ENCODE assay signal across 12 cellular contexts in the genomic region with DNA sequence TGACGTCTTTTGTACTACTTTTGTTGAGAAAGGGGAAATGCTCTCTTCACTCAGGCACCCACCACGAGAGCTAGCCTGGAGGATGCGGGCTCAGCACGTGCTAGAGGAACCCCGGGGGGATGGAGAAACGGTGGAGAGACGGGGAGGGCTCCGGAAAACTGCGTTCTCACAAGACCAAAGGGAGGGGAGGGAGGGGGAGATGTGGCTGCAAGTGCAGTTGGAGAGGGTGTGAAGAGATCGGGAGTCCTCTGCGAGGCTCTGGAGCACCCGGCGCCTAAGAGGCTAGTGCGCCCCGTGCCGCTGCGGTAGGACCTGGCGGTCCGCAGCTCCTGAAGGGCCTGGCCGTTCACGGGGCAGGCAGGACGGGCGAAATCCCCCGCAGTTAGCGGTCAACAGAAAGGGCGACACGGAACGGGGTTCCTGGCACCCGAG. TPM values are rescaled to one million over a fixed set of nuclear protein-coding genes. Genes with fewer than 3 reads are reported as not detected.
A peak's percentile ranks its signal among the peaks of the same experiment; 100 is the strongest.
DNase-seq lines count a peak whose midpoint lies in the region; ATAC-seq, FAIRE-seq and TF ChIP-seq lines count a peak whose summit lies in the region.
"Had no signal": no experiment of that assay in that cellular context is flagged by ENCODE, and none has a peak within 500 bp of the region (broad histone marks: within the 10 kb centered on the region; RNA-seq: fewer than 3 reads in every experiment).

No MANE protein-coding gene starts in this region.

- H3K9me3 ChIP-seq in GM12878 (replicated peaks; ENCODE audit: control insufficient read depth, insufficient read depth, low read length), result no peaks in the 10 kb centered on the region
- H3K9me3 ChIP-seq in stomach, result no peaks in the 10 kb centered on the region
- no peaks in the 10 kb centered on the region for H3K9me3 ChIP-seq in WERI-Rb-1 (ENCODE audit: severe bottlenecking)

- POLR2A ChIA-PET in activated CD4-positive, alpha-beta T cell treated with anti-CD3 and anti-CD28 coated beads, Interleukin-2, amount 10 ng/mL, durations not matched to agents 7 days and 5 days (lab: Charles Lee), result no interaction called here
- POLR2A ChIA-PET in GM12878 (lab: Charles Lee), result interaction anchor here (0.7 kb wide), 1 partner anchor 114 kb away, joined by 3 read pairs; no protein-coding TSS in a partner anchor

- H3K79me2 ChIP-seq in GM12878 (ENCODE audit: control insufficient read depth, insufficient read depth, low read length), result no peaks in the 10 kb centered on the region

- H3K9me3 Mint-ChIP-seq in activated CD4-positive, alpha-beta T cell treated with anti-CD3 and anti-CD28 coated beads, Interleukin-2, amount 10 ng/mL, durations not matched to agents 7 days and 5 days, result peaks cover 3% of the 10 kb centered on the region

- TF ChIP-seq EP300 in GM12878 (IDR thresholded peaks at IDR 0.05; ENCODE audit: borderline replicate concordance in 1 of 2, control insufficient read depth in 1 of 2, low read depth in 2 of 2, low read length in 2 of 2), result no peak
- no peak for TF ChIP-seq EP300 in stomach (IDR thresholded peaks at IDR 0.05)

- H3K36me3 ChIP-seq in GM12878 (ENCODE audit: control insufficient read depth in 2 of 2, insufficient read depth in 2 of 2, low read length in 1 of 2) (no peaks in the 10 kb centered on the region), stomach (no peaks in the 10 kb centered on the region), WERI-Rb-1 (no peaks in the 10 kb centered on the region)

- 13% methylated on average over 26 of the region's 29 CpGs for WGBS in GM12878 (ENCODE audit: insufficient coverage, insufficient replicate concordance, low lambda C conversion rate, missing lambda C conversion rate)
- WGBS in stomach, 5 donors, result 5 to 14% (median 7%) methylated on average over 18 to 29 of the region's 29 CpGs

- no peak for TF ChIP-seq POLR2A in GM12878 (IDR thresholded peaks at IDR 0.05; ENCODE audit: low read depth, low read length)
- no peak for TF ChIP-seq POLR2A in stomach (IDR thresholded peaks at IDR 0.05)

- CTCF ChIA-PET in activated CD4-positive, alpha-beta T cell treated with anti-CD3 and anti-CD28 coated beads, Interleukin-2, amount 10 ng/mL, durations not matched to agents 7 days and 5 days (lab: Charles Lee), result interaction anchor here (0.8 kb wide), 1 partner anchor 22 kb away, joined by 4 read pairs; no protein-coding TSS in a partner anchor
- CTCF ChIA-PET in GM12878 (lab: Yijun Ruan, JAX), result interaction anchor here (0.7 to 1.5 kb wide), 3 partner anchors 21 to 760 kb away, joined by 3 to 4 read pairs (median 3); no protein-coding TSS in a partner anchor

- SMC1A ChIA-PET in GM12878 (lab: Charles Lee; ENCODE audit: uncharacterized antibody, unreplicated experiment), result no interaction called here

- H4K20me1 ChIP-seq in GM12878 (ENCODE audit: control insufficient read depth, insufficient read depth), result no peaks in the 10 kb centered on the region

- no peaks in the 10 kb centered on the region for H3K36me3 Mint-ChIP-seq in activated CD4-positive, alpha-beta T cell treated with anti-CD3 and anti-CD28 coated beads, Interleukin-2, amount 10 ng/mL, durations not matched to agents 7 days and 5 days (ENCODE audit: low read depth)

- no peak for FAIRE-seq in GM12878 (lab: Jason Lieb, UNC)
- FAIRE-seq: colon, TTC549 had no signal

- ATAC-seq in GM12878 (peak; percentile 45), GM19035 (IDR thresholded peaks at IDR 0.05; ENCODE audit: unreplicated experiment) (no peak)

- in situ Hi-C loops in GM12878 (cut with MboI), result loop anchor here (25.0 kb wide), 1 partner anchor 1841 kb away; no protein-coding TSS in a partner anchor

- H3K27me3 ChIP-seq in GM12878 (replicated peaks in 1 of 2; ENCODE audit: control insufficient read depth in 2 of 2, insufficient read depth in 2 of 2, low read length in 1 of 2) (no peaks in the 10 kb centered on the region), stomach (peaks cover 0 to 17% (median 10%) of the 10 kb centered on the region in 3 donors), WERI-Rb-1 (ENCODE audit: insufficient read depth, low read depth, severe bottlenecking) (no peaks in the 10 kb centered on the region)

- peaks cover 49% of the 10 kb centered on the region for H3K27me3 Mint-ChIP-seq in activated CD4-positive, alpha-beta T cell treated with anti-CD3 and anti-CD28 coated beads, Interleukin-2, amount 10 ng/mL, durations not matched to agents 7 days and 5 days

- H2AFZ ChIP-seq in GM12878 (ENCODE audit: control insufficient read depth, low read depth, low read length), result no peak overlapping the region; the same call in 1 of the 2 replicates

- H3K4me3 Mint-ChIP-seq in activated CD4-positive, alpha-beta T cell treated with anti-CD3 and anti-CD28 coated beads, Interleukin-2, amount 10 ng/mL, durations not matched to agents 7 days and 5 days, result peak overlapping the region; percentile 35
- H3K4me3 Mint-ChIP-seq: neural crest cell had no signal

- no peak overlapping the region for H3K9ac ChIP-seq in GM12878 (ENCODE audit: control insufficient read depth, insufficient read depth, low read length)

- H3K4me1 Mint-ChIP-seq in activated CD4-positive, alpha-beta T cell treated with anti-CD3 and anti-CD28 coated beads, Interleukin-2, amount 10 ng/mL, durations not matched to agents 7 days and 5 days, result peaks cover 13% of the 10 kb centered on the region

- RAD21 ChIA-PET in GM12878 (lab: Charles Lee; ENCODE audit: unreplicated experiment), result no interaction called here

- intact Hi-C loops in GM12878 (cut with micrococcal nuclease; ENCODE audit: unreplicated experiment) (loop anchor here (10.0 kb wide), 1 partner anchor 129 kb away; no protein-coding TSS in a partner anchor), stomach (cut with DNase I; ENCODE audit: low total_unique reads) (loop anchor here (10.0 kb wide), 2 partner anchors 169 to 529 kb away; no protein-coding TSS in a partner anchor)

- TF ChIP-seq CTCF in GM12878 (IDR thresholded peaks at IDR 0.05 in 2 of 3, conservative IDR thresholded peaks at IDR 0.05 in 1 of 3; ENCODE audit: control insufficient read depth in 2 of 3, extremely low read depth in 1 of 3, insufficient read depth in 1 of 3, low read depth in 3 of 3, low read length in 3 of 3), result no peak
- no peak for TF ChIP-seq CTCF in stomach (IDR thresholded peaks at IDR 0.05)
- no peak for TF ChIP-seq CTCF in WERI-Rb-1 (IDR thresholded peaks at IDR 0.05; ENCODE audit: low read depth, low read length)

- no peak overlapping the region for H3K4me2 ChIP-seq in GM12878 (ENCODE audit: control insufficient read depth, insufficient read depth)

- H3K4me3 ChIP-seq in GM12878 (no peak overlapping the region), stomach (peak overlapping the region in 3 of 4 donors; percentile 19 to 26 (median 25)), WERI-Rb-1 (ENCODE audit: low read depth, low read length) (no peak overlapping the region)

- DNase-seq in activated CD4-positive, alpha-beta T cell treated with anti-CD3 and anti-CD28 coated beads, Interleukin-2, amount 10 ng/mL, durations not matched to agents 7 days and 5 days, result peak; percentile 8
- DNase-seq in activated CD4-positive, alpha-beta T cell treated with anti-CD3 and anti-CD28 coated beads for 48 hours, result no peak
- DNase-seq in GM12878 (ENCODE audit: low read depth, low spot score) (no peak), islet precursor cell (peak; percentile 60), stomach (no peak), WERI-Rb-1 (no peak), HuH-7 (ENCODE audit: low spot score) (no peak)
- DNase-seq: NCI-H2029 had no signal

- H3K27ac Mint-ChIP-seq in activated CD4-positive, alpha-beta T cell treated with anti-CD3 and anti-CD28 coated beads, Interleukin-2, amount 10 ng/mL, durations not matched to agents 7 days and 5 days, result no peak overlapping the region

- no peak for TF ChIP-seq RAD21 in GM12878 (IDR thresholded peaks at IDR 0.05; ENCODE audit: insufficient read depth, low read depth, low read length)

- no peaks in the 10 kb centered on the region for H3K4me1 ChIP-seq in GM12878 (ENCODE audit: control insufficient read depth, insufficient read depth, low read length)
- H3K4me1 ChIP-seq in stomach, result peaks cover 7 to 21% (median 13%) of the 10 kb centered on the region in 4 donors

- BruUV-seq in GM12878 (replicated peaks; lab: Mats Ljungman, UMichigan), result no TSS peak

- H3K27ac ChIP-seq in GM12878 (ENCODE audit: control insufficient read depth, insufficient read depth) (no peak overlapping the region), stomach (no peak overlapping the region), WERI-Rb-1 (no peak overlapping the region)

TF ChIP-seq in GM12878, 131 proteins besides CTCF, POLR2A, EP300 and RAD21:
- TF ChIP-seq DPF2 (IDR thresholded peaks at IDR 0.05), result no peak
- TF ChIP-seq SPI1 (IDR thresholded peaks at IDR 0.05; ENCODE audit: borderline replicate concordance, insufficient read depth, low read depth, low read length), result peak; percentile 10; the same call in 1 of the 2 replicates
- no peak for TF ChIP-seq ESRRA (IDR thresholded peaks at IDR 0.05; ENCODE audit: low read length)

RNA-seq across cellular contexts. Expression of a gene that starts 43.4 kb away (rescaled TPM):
- 10 to 100 TPM; 18.9 to 19.0 TPM for total RNA-seq in activated CD4-positive, alpha-beta T cell treated with anti-CD3 and anti-CD28 coated beads, Interleukin-2, amount 10 ng/mL, durations not matched to agents 7 days and 5 days
- total RNA-seq in GM12878 (2013; cell fraction: nucleolus; rRNA removed), result 63.1 and 76.3 TPM in 2 replicates
- total RNA-seq in GM12878 (2014; rRNA removed), result 24.9 and 28.9 TPM in 2 replicates
- 23.3 and 23.9 TPM in 2 replicates for total RNA-seq in GM12878 (2014; rRNA removed; fragmentation: Illumina TruSeq; extraction: Trizol)
- total RNA-seq in GM12878 (2021), result 20.0 and 20.8 TPM in 2 replicates
- 6.3 TPM for polyA plus RNA-seq in GM12878 (2011; ENCODE audit: low read depth)
- polyA plus RNA-seq in GM12878 (2011; rRNA removed), result 23.3 and 30.3 TPM in 2 replicates
- 9.0 and 10.3 TPM in 2 replicates for polyA plus RNA-seq in GM12878 (2011; cell fraction: cytosol; rRNA removed)
- 19.2 and 22.5 TPM in 2 replicates for polyA plus RNA-seq in GM12878 (2011; cell fraction: nucleus; rRNA removed)
- 6.4 and 7.4 TPM in 2 replicates for polyA plus RNA-seq in GM12878 (2012)
- polyA plus RNA-seq in GM12878 (2014; fragmentation: Illumina TruSeq; extraction: Trizol), result 19.4 and 23.8 TPM in 2 replicates
- 1 to 10 TPM; 3.6 to 5.3 TPM for polyA plus RNA-seq in GM12878 (2014; fragmentation: Nextera tagmentation; extraction: Ambion mirVana)
- polyA plus RNA-seq in GM12878 (2014; rRNA removed), result 12.5 and 14.6 TPM in 2 replicates
- 10 to 100 TPM; 14.6 to 17.4 TPM for polyA plus RNA-seq in GM12878 (2016; fragmentation: Nextera tagmentation; extraction: Ambion mirVana)
- polyA minus RNA-seq in GM12878 (2011; rRNA and poly(A)+ RNA removed), result 33.0 and 42.9 TPM in 2 replicates
- 13.9 and 16.9 TPM in 2 replicates for polyA minus RNA-seq in GM12878 (2011; cell fraction: cytosol; rRNA and poly(A)+ RNA removed)
- polyA minus RNA-seq in GM12878 (2011; cell fraction: nucleus; rRNA and poly(A)+ RNA removed), result 16.7 and 20.5 TPM in 2 replicates
- 10 to 100 TPM; 14.2 to 41.7 (median 34.7) TPM for total RNA-seq in stomach
- polyA plus RNA-seq in stomach, result 1 to 10 TPM; 2.3 to 2.8 (median 2.4) TPM

Comparison
In these comparisons a context has a peak if more than half of its experiments do, and no peak if none do; other contexts are left out.
1. DNase-seq: peak in activated CD4-positive, alpha-beta T cell treated with anti-CD3 and anti-CD28 coated beads, Interleukin-2, amount 10 ng/mL, durations not matched to agents 7 days and 5 days (single experiment) and islet precursor cell (single experiment); none in activated CD4-positive, alpha-beta T cell treated with anti-CD3 and anti-CD28 coated beads for 48 hours (single experiment), GM12878 (single experiment), stomach (single experiment), WERI-Rb-1 (single experiment) and HuH-7 (single experiment).
2. H3K4me3 ChIP-seq: peak in stomach (3 of 4); none in GM12878 (single experiment) and WERI-Rb-1 (single experiment).